Comparison of ENCODE assay signal across 8 cellular contexts in the genomic region with DNA sequence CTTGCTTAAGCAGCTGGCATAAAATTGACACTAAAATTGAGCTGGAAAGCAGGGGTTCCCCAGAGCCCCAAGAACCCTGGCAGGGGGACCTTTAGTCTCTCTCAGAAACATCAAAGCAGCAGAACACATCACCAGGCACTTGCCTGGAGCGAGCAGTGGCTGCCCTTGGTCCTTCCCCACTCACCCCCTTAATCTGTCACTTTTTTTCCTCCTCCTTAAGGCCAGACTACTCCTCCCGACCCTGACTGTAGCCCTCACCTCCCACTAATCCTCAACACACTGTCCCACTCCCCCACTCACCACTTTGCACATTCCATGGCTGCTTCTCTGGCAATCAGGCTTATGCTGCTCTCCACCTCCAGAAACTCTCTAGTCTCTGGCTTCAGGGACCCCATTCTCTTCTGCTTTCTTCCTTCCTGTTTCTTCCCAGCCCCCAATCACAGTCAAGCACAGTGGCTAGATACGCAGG. TPM values are rescaled to one million over a fixed set of nuclear protein-coding genes. Genes with fewer than 3 reads are reported as not detected.
DNase-seq lines count a peak whose midpoint lies in the region; ATAC-seq, FAIRE-seq and TF ChIP-seq lines count a peak whose summit lies in the region.

No MANE protein-coding gene starts in this region.

- H3K36me3 Mint-ChIP-seq in activated naive CD8-positive, alpha-beta T cell treated with anti-CD3 and anti-CD28 coated beads, Interleukin-2, amount 50 U/mL, for 24 hours (ENCODE audit: low read depth), result no peaks in the 10 kb centered on the region

- H3K4me2 ChIP-seq in keratinocyte (ENCODE audit: control insufficient read depth, extremely low read depth, insufficient read depth, low read depth, low read length), result peak overlapping the region; percentile 80

- WGBS in tibial nerve, 2 donors, result 26 to 31% methylated on average over 3 of the region's 3 CpGs

- no peak for TF ChIP-seq EP300 in tibial nerve (IDR thresholded peaks at IDR 0.05)

- no peaks in the 10 kb centered on the region for H3K27me3 Mint-ChIP-seq in activated naive CD8-positive, alpha-beta T cell treated with anti-CD3 and anti-CD28 coated beads, Interleukin-2, amount 50 U/mL, for 24 hours

- H3K27ac Mint-ChIP-seq in activated naive CD8-positive, alpha-beta T cell treated with anti-CD3 and anti-CD28 coated beads, Interleukin-2, amount 50 U/mL, for 24 hours, result peak overlapping the region; percentile 89

- H3K9me1 ChIP-seq in keratinocyte (ENCODE audit: control insufficient read depth, extremely low read depth, insufficient read depth, low read length), result no peaks in the 10 kb centered on the region

- peaks cover 14% of the 10 kb centered on the region for H3K79me2 ChIP-seq in keratinocyte (ENCODE audit: control insufficient read depth, insufficient read depth, low read length)

- peak; percentile 12 for DNase-seq in activated naive CD8-positive, alpha-beta T cell treated with anti-CD3 and anti-CD28 coated beads, Interleukin-2, amount 50 U/mL, for 24 hours
- DNase-seq in keratinocyte (ENCODE audit: low read depth, low spot score), result no peak
- DNase-seq in tibial nerve (ENCODE audit: low spot score in 2 of 2), result no peak
- no peak for DNase-seq in NCI-H510A treated with DMSO at 0.1 percent for 48 hours (lab: John Stamatoyannopoulos, UW)
- DNase-seq in SKM-1 (lab: John Stamatoyannopoulos, UW; ENCODE audit: unreplicated experiment), result no peak

- peaks cover 0 to 3% of the 10 kb centered on the region in 2 experiments for H3K36me3 ChIP-seq in keratinocyte (ENCODE audit: control insufficient read depth in 2 of 2, extremely low read depth in 1 of 2, insufficient read depth in 2 of 2, low read length in 2 of 2)
- H3K36me3 ChIP-seq in tibial nerve, result peaks cover 0 to 18% (median 0%) of the 10 kb centered on the region in 3 donors

- H3K4me3 ChIP-seq in keratinocyte (ENCODE audit: control insufficient read depth in 2 of 3, extremely low read depth in 1 of 3, insufficient read depth in 2 of 3, low read depth in 1 of 3, low read length in 3 of 3) (peak overlapping the region; percentile 84 to 92 (median 89)), tibial nerve (peak overlapping the region; percentile 60 to 86 (median 72))

- no peak for FAIRE-seq in keratinocyte (lab: Jason Lieb, UNC)

- H3K4me1 ChIP-seq in keratinocyte (ENCODE audit: control insufficient read depth, extremely low read depth, insufficient read depth, low read length) (peaks cover 14% of the 10 kb centered on the region), tibial nerve (peaks cover 3 to 26% (median 11%) of the 10 kb centered on the region in 4 donors)

- H3K9me3 Mint-ChIP-seq in activated naive CD8-positive, alpha-beta T cell treated with anti-CD3 and anti-CD28 coated beads, Interleukin-2, amount 50 U/mL, for 24 hours, result no peaks in the 10 kb centered on the region

- peak overlapping the region; percentile 90 for H2AFZ ChIP-seq in keratinocyte (ENCODE audit: control insufficient read depth, low read length)

- H3K27ac ChIP-seq in keratinocyte (ENCODE audit: control insufficient read depth, insufficient read depth, low read length) (no peak overlapping the region), tibial nerve (peak overlapping the region in 2 of 4 donors; percentile 37 to 64)

- peak overlapping the region; percentile 75 for H3K9ac ChIP-seq in keratinocyte (ENCODE audit: control insufficient read depth, extremely low read depth, insufficient read depth, low read length)

- H3K4me1 Mint-ChIP-seq in activated naive CD8-positive, alpha-beta T cell treated with anti-CD3 and anti-CD28 coated beads, Interleukin-2, amount 50 U/mL, for 24 hours, result peaks cover 28% of the 10 kb centered on the region

- TF ChIP-seq POLR2A in tibial nerve (IDR thresholded peaks at IDR 0.05), result no peak

- dilution Hi-C loops in keratinocyte (cut with MboI; ENCODE audit: extremely low pct_ligation_motif_present, low sequenced_read_pairs), result no loop called here

- H3K9me3 ChIP-seq in keratinocyte (ENCODE audit: control insufficient read depth, low read depth, low read length), result no peaks in the 10 kb centered on the region
- no peaks in the 10 kb centered on the region for H3K9me3 ChIP-seq in tibial nerve

- ATAC-seq in GM18517 (IDR thresholded peaks at IDR 0.05; ENCODE audit: unreplicated experiment), result peak; percentile 7
- peak; percentile 16 for ATAC-seq in HG03354 (IDR thresholded peaks at IDR 0.05; ENCODE audit: poor library complexity, severe bottlenecking, unreplicated experiment)
- no peak for ATAC-seq in activated naive CD8-positive, alpha-beta T cell treated with anti-CD3 and anti-CD28 coated beads, Interleukin-2, amount 50 U/mL, for 24 hours
- ATAC-seq in GM21825 (IDR thresholded peaks at IDR 0.05; ENCODE audit: unreplicated experiment), result no peak

- no peaks in the 10 kb centered on the region for H3K27me3 ChIP-seq in keratinocyte (ENCODE audit: control insufficient read depth, extremely low read depth, insufficient read depth, low read length)
- H3K27me3 ChIP-seq in tibial nerve, result no peaks in the 10 kb centered on the region

- TF ChIP-seq CTCF in keratinocyte (optimal IDR thresholded peaks at IDR 0.05 in 1 of 3, IDR thresholded peaks at IDR 0.05 in 1 of 3, conservative IDR thresholded peaks at IDR 0.05 in 1 of 3; ENCODE audit: extremely low read depth in 1 of 3, insufficient read depth in 2 of 3, low read length in 3 of 3), result no peak
- no peak for TF ChIP-seq CTCF in tibial nerve (IDR thresholded peaks at IDR 0.05)

- H4K20me1 ChIP-seq in keratinocyte (ENCODE audit: control insufficient read depth, extremely low read depth, insufficient read depth, low read length), result no peaks in the 10 kb centered on the region

- peak overlapping the region; percentile 90 for H3K4me3 Mint-ChIP-seq in activated naive CD8-positive, alpha-beta T cell treated with anti-CD3 and anti-CD28 coated beads, Interleukin-2, amount 50 U/mL, for 24 hours

RNA-seq across cellular contexts. Expression of a gene that starts 0.5 kb away (rescaled TPM):
- polyA plus RNA-seq in keratinocyte, result 2.6 to 3.5 TPM (median 2.9 TPM) in 3 replicates
- 0.69 TPM for polyA plus RNA-seq in keratinocyte (2011; ENCODE audit: low read depth)
- 1.6 and 1.9 TPM in 2 replicates for polyA plus RNA-seq in keratinocyte (2011; cell fraction: cytosol; rRNA removed)
- polyA plus RNA-seq in keratinocyte (2011; cell fraction: nucleus; rRNA removed), result 3.5 and 3.8 TPM in 2 replicates
- 2.3 and 2.7 TPM in 2 replicates for polyA plus RNA-seq in keratinocyte (2012; ENCODE audit: low replicate concordance)
- 0.56 to 3.2 TPM (median 2.8 TPM) in 3 replicates for polyA minus RNA-seq in keratinocyte
- 2.7 TPM for polyA minus RNA-seq in keratinocyte (2011; cell fraction: cytosol; rRNA and poly(A)+ RNA removed)
- 2.1 and 2.4 TPM in 2 replicates for polyA minus RNA-seq in keratinocyte (2011; cell fraction: nucleus; rRNA and poly(A)+ RNA removed)
- 1 to 10 TPM; 3.5 to 9.2 (median 7.3) TPM for total RNA-seq in tibial nerve

RNA-seq across cellular contexts. Expression of a gene that starts 6.6 kb away (rescaled TPM):
- polyA plus RNA-seq in keratinocyte, result 0.25 to 0.35 TPM (median 0.31 TPM) in 3 replicates
- polyA plus RNA-seq in keratinocyte (2011; ENCODE audit: low read depth), result 1.6 TPM
- polyA plus RNA-seq in keratinocyte (2011; cell fraction: cytosol; rRNA removed), result 0.40 and 0.48 TPM in 2 replicates
- 0.29 and 0.59 TPM in 2 replicates for polyA plus RNA-seq in keratinocyte (2011; cell fraction: nucleus; rRNA removed)
- polyA plus RNA-seq in keratinocyte (2012; ENCODE audit: low replicate concordance), result 0.47 and 1.0 TPM in 2 replicates
- 0.56 TPM in 1 of 3 replicates, not detected in the others for polyA minus RNA-seq in keratinocyte
- polyA minus RNA-seq in keratinocyte (2011; cell fraction: cytosol; rRNA and poly(A)+ RNA removed), result not detected
- polyA minus RNA-seq in keratinocyte (2011; cell fraction: nucleus; rRNA and poly(A)+ RNA removed), result 0.32 TPM in 1 of 2 replicates, not detected in the other
- total RNA-seq in tibial nerve, result 1 to 10 TPM; 1.2 to 4.2 (median 1.8) TPM

RNA-seq across cellular contexts. Expression of a gene that starts 14.4 kb away (rescaled TPM):
- polyA plus RNA-seq in keratinocyte, result 7.2 to 9.8 TPM (median 7.3 TPM) in 3 replicates
- polyA plus RNA-seq in keratinocyte (2011; ENCODE audit: low read depth), result 2.3 TPM
- 4.4 and 7.4 TPM in 2 replicates for polyA plus RNA-seq in keratinocyte (2011; cell fraction: cytosol; rRNA removed)
- polyA plus RNA-seq in keratinocyte (2011; cell fraction: nucleus; rRNA removed), result 11.7 and 15.2 TPM in 2 replicates
- polyA plus RNA-seq in keratinocyte (2012; ENCODE audit: low replicate concordance), result 3.9 and 4.9 TPM in 2 replicates
- polyA minus RNA-seq in keratinocyte, result 2.4 to 9.2 TPM (median 5.7 TPM) in 3 replicates
- polyA minus RNA-seq in keratinocyte (2011; cell fraction: cytosol; rRNA and poly(A)+ RNA removed), result 4.2 TPM
- polyA minus RNA-seq in keratinocyte (2011; cell fraction: nucleus; rRNA and poly(A)+ RNA removed), result 4.3 and 6.1 TPM in 2 replicates
- 10 to 100 TPM; 12.2 to 38.2 (median 23.7) TPM for total RNA-seq in tibial nerve

RNA-seq across cellular contexts. Expression of a gene that starts 27.5 kb away (rescaled TPM):
- 8.3 to 15.9 TPM (median 12.0 TPM) in 3 replicates for polyA plus RNA-seq in keratinocyte
- polyA plus RNA-seq in keratinocyte (2011; ENCODE audit: low read depth), result 8.0 TPM
- polyA plus RNA-seq in keratinocyte (2011; cell fraction: cytosol; rRNA removed), result 4.6 and 8.4 TPM in 2 replicates
- polyA plus RNA-seq in keratinocyte (2011; cell fraction: nucleus; rRNA removed), result 29.4 and 36.9 TPM in 2 replicates
- 4.9 and 12.9 TPM in 2 replicates for polyA plus RNA-seq in keratinocyte (2012; ENCODE audit: low replicate concordance)
- 2.2 to 11.5 TPM (median 11.2 TPM) in 3 replicates for polyA minus RNA-seq in keratinocyte
- polyA minus RNA-seq in keratinocyte (2011; cell fraction: cytosol; rRNA and poly(A)+ RNA removed), result 4.6 TPM
- 9.9 and 12.6 TPM in 2 replicates for polyA minus RNA-seq in keratinocyte (2011; cell fraction: nucleus; rRNA and poly(A)+ RNA removed)
- total RNA-seq in tibial nerve, result 10 to 100 TPM; 11.9 to 22.2 (median 14.2) TPM

RNA-seq across cellular contexts. Expression of a gene that starts 28.8 kb away (rescaled TPM):
- polyA plus RNA-seq in keratinocyte, result 2.1 to 3.6 TPM (median 3.1 TPM) in 3 replicates
- 2.0 TPM for polyA plus RNA-seq in keratinocyte (2011; ENCODE audit: low read depth)
- 1.9 and 2.6 TPM in 2 replicates for polyA plus RNA-seq in keratinocyte (2011; cell fraction: cytosol; rRNA removed)
- 3.6 and 3.7 TPM in 2 replicates for polyA plus RNA-seq in keratinocyte (2011; cell fraction: nucleus; rRNA removed)
- polyA plus RNA-seq in keratinocyte (2012; ENCODE audit: low replicate concordance), result 1.4 and 3.3 TPM in 2 replicates
- 0.52 to 2.1 TPM (median 2.1 TPM) in 3 replicates for polyA minus RNA-seq in keratinocyte
- polyA minus RNA-seq in keratinocyte (2011; cell fraction: cytosol; rRNA and poly(A)+ RNA removed), result 3.3 TPM
- polyA minus RNA-seq in keratinocyte (2011; cell fraction: nucleus; rRNA and poly(A)+ RNA removed), result 2.2 and 2.3 TPM in 2 replicates
- 1 to 10 TPM; 5.0 to 6.9 (median 6.5) TPM for total RNA-seq in tibial nerve

Comparison
In these comparisons a context has a peak if more than half of its experiments do, and no peak if none do; other contexts are left out.
1. ATAC-seq: peak in GM18517 (single experiment) and HG03354 (single experiment); none in activated naive CD8-positive, alpha-beta T cell treated with anti-CD3 and anti-CD28 coated beads, Interleukin-2, amount 50 U/mL, for 24 hours (single experiment) and GM21825 (single experiment).